Comparison of ENCODE assay signal across 16 cellular contexts in genomic region chr2:19351499-19351898, GRCh38. TPM values are rescaled to one million over a fixed set of nuclear protein-coding genes. Genes with fewer than 3 reads are reported as not detected.
A peak's percentile ranks its signal among the peaks of the same experiment; 100 is the strongest.
DNase-seq lines count a peak whose midpoint lies in the region; ATAC-seq and TF ChIP-seq lines count a peak whose summit lies in the region.
"Had no signal": no experiment of that assay in that cellular context is flagged by ENCODE, and none has a peak within 500 bp of the region (broad histone marks: within the 10 kb centered on the region; RNA-seq: fewer than 3 reads in every experiment).

No MANE protein-coding gene starts in this region.

- H3K36me3 Mint-ChIP-seq in activated CD4-positive, alpha-beta T cell treated with anti-CD3 and anti-CD28 coated beads, Interleukin-2, amount 10 ng/mL, durations not matched to agents 24 days and 14 days (ENCODE audit: low read depth), result peaks cover 7% of the 10 kb centered on the region
- H3K36me3 Mint-ChIP-seq in activated naive CD8-positive, alpha-beta T cell treated with anti-CD3 and anti-CD28 coated beads, Interleukin-2, amount 10 ng/mL, durations not matched to agents 7 days and 5 days, result peaks cover 3% of the 10 kb centered on the region
- H3K36me3 Mint-ChIP-seq in immature natural killer cell, result no peaks in the 10 kb centered on the region
- H3K36me3 Mint-ChIP-seq in stimulated activated memory B cell treated with anti-CD40 and anti-IgM and Interleukin-4, amounts not matched to agents 10 μg/mL and 1 μg/mL and 100 μg/mL, for 72 hours, result no peaks in the 10 kb centered on the region

- no peak overlapping the region for H3K27ac ChIP-seq in foreskin keratinocyte
- H3K27ac ChIP-seq: Peyer's patch had no signal

- H3K4me3 Mint-ChIP-seq in activated CD4-positive, alpha-beta T cell treated with anti-CD3 and anti-CD28 coated beads, Interleukin-2, amount 10 ng/mL, durations not matched to agents 24 days and 14 days, result no peak overlapping the region
- peak overlapping the region; percentile 39 for H3K4me3 Mint-ChIP-seq in activated naive CD8-positive, alpha-beta T cell treated with anti-CD3 and anti-CD28 coated beads, Interleukin-2, amount 10 ng/mL, durations not matched to agents 7 days and 5 days
- peak overlapping the region in 4 of 5 donors; percentile 18 to 46 (median 24) for H3K4me3 Mint-ChIP-seq in immature natural killer cell
- peak overlapping the region; percentile 2 for H3K4me3 Mint-ChIP-seq in stimulated activated memory B cell treated with anti-CD40 and anti-IgM and Interleukin-4, amounts not matched to agents 10 μg/mL and 1 μg/mL and 100 μg/mL, for 72 hours

- peaks cover 67% of the 10 kb centered on the region for H3K27me3 Mint-ChIP-seq in activated CD4-positive, alpha-beta T cell treated with anti-CD3 and anti-CD28 coated beads, Interleukin-2, amount 10 ng/mL, durations not matched to agents 24 days and 14 days
- H3K27me3 Mint-ChIP-seq in activated naive CD8-positive, alpha-beta T cell treated with anti-CD3 and anti-CD28 coated beads, Interleukin-2, amount 10 ng/mL, durations not matched to agents 7 days and 5 days, result peaks cover 70% of the 10 kb centered on the region
- peaks cover 45 to 62% (median 47%) of the 10 kb centered on the region in 3 donors for H3K27me3 Mint-ChIP-seq in immature natural killer cell (ENCODE audit: low read depth in 3 of 3)
- peaks cover 86% of the 10 kb centered on the region for H3K27me3 Mint-ChIP-seq in stimulated activated memory B cell treated with anti-CD40 and anti-IgM and Interleukin-4, amounts not matched to agents 10 μg/mL and 1 μg/mL and 100 μg/mL, for 72 hours

- TF ChIP-seq CTCF in foreskin keratinocyte (conservative IDR thresholded peaks at IDR 0.05), result no peak

- H3K27me3 ChIP-seq in foreskin keratinocyte, result peaks cover 71% of the 10 kb centered on the region

- H3K9me3 Mint-ChIP-seq in activated CD4-positive, alpha-beta T cell treated with anti-CD3 and anti-CD28 coated beads, Interleukin-2, amount 10 ng/mL, durations not matched to agents 24 days and 14 days, result no peaks in the 10 kb centered on the region
- H3K9me3 Mint-ChIP-seq in activated naive CD8-positive, alpha-beta T cell treated with anti-CD3 and anti-CD28 coated beads, Interleukin-2, amount 10 ng/mL, durations not matched to agents 7 days and 5 days, result peaks cover 1% of the 10 kb centered on the region
- H3K9me3 Mint-ChIP-seq in immature natural killer cell, result no peaks in the 10 kb centered on the region
- H3K9me3 Mint-ChIP-seq in stimulated activated memory B cell treated with anti-CD40 and anti-IgM and Interleukin-4, amounts not matched to agents 10 μg/mL and 1 μg/mL and 100 μg/mL, for 72 hours, result peaks cover 4% of the 10 kb centered on the region
- H3K9me3 Mint-ChIP-seq: activated naive CD4-positive, alpha-beta T cell treated with anti-CD3 and anti-CD28 coated beads, Interleukin-2, amount 50 U/mL, for 72 hours; dendritic cell treated with granulocyte-macrophage colony-stimulating factor and Interleukin-4, amounts not matched to agents 40 ng/mL and 50 ng/mL, for 4 days had no signal

- peak; percentile 52 for DNase-seq in activated CD4-positive, alpha-beta T cell treated with anti-CD3 and anti-CD28 coated beads, Interleukin-2, amount 10 ng/mL, durations not matched to agents 24 days and 14 days
- no peak for DNase-seq in activated CD4-positive, alpha-beta T cell treated with anti-CD3 and anti-CD28 coated beads, Interleukin-2, amount 50 U/mL, for 1 hour
- no peak for DNase-seq in activated naive CD8-positive, alpha-beta T cell treated with anti-CD3 and anti-CD28 coated beads, Interleukin-2, amount 10 ng/mL, durations not matched to agents 7 days and 5 days
- DNase-seq in immature natural killer cell (no peak), foreskin keratinocyte (no peak), globus pallidus (ENCODE audit: low spot score) (no peak)
- DNase-seq: IMR-90, kidney, NCI-H1436, NCI-H510A treated with DMSO at 0.1 percent for 48 hours, Peyer's patch, thyroid gland had no signal

- intact Hi-C loops in activated CD4-positive, alpha-beta T cell treated with anti-CD3 and anti-CD28 coated beads, Interleukin-2, amount 10 ng/mL, durations not matched to agents 24 days and 14 days (cut with micrococcal nuclease), result loop anchor here (10.0 kb wide), 1 partner anchor 1807 kb away; the partner anchor contains the start of gene VSNL1

- H3K4me1 ChIP-seq in foreskin keratinocyte, result no peaks in the 10 kb centered on the region

- no peak for ATAC-seq in activated naive CD8-positive, alpha-beta T cell treated with anti-CD3 and anti-CD28 coated beads, Interleukin-2, amount 10 ng/mL, durations not matched to agents 7 days and 5 days (ENCODE audit: low read depth)
- ATAC-seq in stimulated activated memory B cell treated with anti-CD40 and anti-IgM and Interleukin-4, amounts not matched to agents 10 μg/mL and 1 μg/mL and 100 μg/mL, for 72 hours, result no peak
- ATAC-seq in GM18909 (IDR thresholded peaks at IDR 0.05; ENCODE audit: poor library complexity, unreplicated experiment) (no peak), foreskin keratinocyte (no peak)
- ATAC-seq: activated naive CD4-positive, alpha-beta T cell treated with anti-CD3 and anti-CD28 coated beads, Interleukin-2, amount 50 U/mL, for 72 hours had no signal

- POLR2A ChIA-PET in activated naive CD8-positive, alpha-beta T cell treated with anti-CD3 and anti-CD28 coated beads, Interleukin-2, amount 10 ng/mL, durations not matched to agents 7 days and 5 days (lab: Charles Lee), result no interaction called here

- no peak overlapping the region for H3K27ac Mint-ChIP-seq in activated CD4-positive, alpha-beta T cell treated with anti-CD3 and anti-CD28 coated beads, Interleukin-2, amount 10 ng/mL, durations not matched to agents 24 days and 14 days
- H3K27ac Mint-ChIP-seq in activated naive CD8-positive, alpha-beta T cell treated with anti-CD3 and anti-CD28 coated beads, Interleukin-2, amount 10 ng/mL, durations not matched to agents 7 days and 5 days, result no peak overlapping the region
- H3K27ac Mint-ChIP-seq in immature natural killer cell, result no peak overlapping the region
- no peak overlapping the region for H3K27ac Mint-ChIP-seq in stimulated activated memory B cell treated with anti-CD40 and anti-IgM and Interleukin-4, amounts not matched to agents 10 μg/mL and 1 μg/mL and 100 μg/mL, for 72 hours
- H3K27ac Mint-ChIP-seq: dendritic cell treated with granulocyte-macrophage colony-stimulating factor and Interleukin-4, amounts not matched to agents 40 ng/mL and 50 ng/mL, for 4 days had no signal

- peaks cover 23% of the 10 kb centered on the region for H3K4me1 Mint-ChIP-seq in activated CD4-positive, alpha-beta T cell treated with anti-CD3 and anti-CD28 coated beads, Interleukin-2, amount 10 ng/mL, durations not matched to agents 24 days and 14 days
- peaks cover 27% of the 10 kb centered on the region for H3K4me1 Mint-ChIP-seq in activated naive CD8-positive, alpha-beta T cell treated with anti-CD3 and anti-CD28 coated beads, Interleukin-2, amount 10 ng/mL, durations not matched to agents 7 days and 5 days
- peaks cover 29 to 38% of the 10 kb centered on the region in 2 donors for H3K4me1 Mint-ChIP-seq in immature natural killer cell
- H3K4me1 Mint-ChIP-seq in stimulated activated memory B cell treated with anti-CD40 and anti-IgM and Interleukin-4, amounts not matched to agents 10 μg/mL and 1 μg/mL and 100 μg/mL, for 72 hours, result peaks cover 47% of the 10 kb centered on the region

RNA-seq across cellular contexts. Expression of gene OSR1, which starts 6.9 kb away (rescaled TPM):
- total RNA-seq in activated CD4-positive, alpha-beta T cell treated with anti-CD3 and anti-CD28 coated beads, Interleukin-2, amount 10 ng/mL, durations not matched to agents 24 days and 14 days, result not detected in 2 replicates
- not detected for total RNA-seq in activated naive CD8-positive, alpha-beta T cell treated with anti-CD3 and anti-CD28 coated beads, Interleukin-2, amount 10 ng/mL, durations not matched to agents 7 days and 5 days
- not detected for polyA plus RNA-seq in immature natural killer cell
- 0.14 and 0.18 TPM in 2 replicates for total RNA-seq in foreskin keratinocyte
- 0.09 and 0.18 TPM in 2 replicates for polyA plus RNA-seq in foreskin keratinocyte
- total RNA-seq: activated naive CD4-positive, alpha-beta T cell treated with anti-CD3 and anti-CD28 coated beads, Interleukin-2, amount 50 U/mL, for 72 hours had no signal
